ENCODE assay signal across 8 cellular contexts in the genomic region with DNA sequence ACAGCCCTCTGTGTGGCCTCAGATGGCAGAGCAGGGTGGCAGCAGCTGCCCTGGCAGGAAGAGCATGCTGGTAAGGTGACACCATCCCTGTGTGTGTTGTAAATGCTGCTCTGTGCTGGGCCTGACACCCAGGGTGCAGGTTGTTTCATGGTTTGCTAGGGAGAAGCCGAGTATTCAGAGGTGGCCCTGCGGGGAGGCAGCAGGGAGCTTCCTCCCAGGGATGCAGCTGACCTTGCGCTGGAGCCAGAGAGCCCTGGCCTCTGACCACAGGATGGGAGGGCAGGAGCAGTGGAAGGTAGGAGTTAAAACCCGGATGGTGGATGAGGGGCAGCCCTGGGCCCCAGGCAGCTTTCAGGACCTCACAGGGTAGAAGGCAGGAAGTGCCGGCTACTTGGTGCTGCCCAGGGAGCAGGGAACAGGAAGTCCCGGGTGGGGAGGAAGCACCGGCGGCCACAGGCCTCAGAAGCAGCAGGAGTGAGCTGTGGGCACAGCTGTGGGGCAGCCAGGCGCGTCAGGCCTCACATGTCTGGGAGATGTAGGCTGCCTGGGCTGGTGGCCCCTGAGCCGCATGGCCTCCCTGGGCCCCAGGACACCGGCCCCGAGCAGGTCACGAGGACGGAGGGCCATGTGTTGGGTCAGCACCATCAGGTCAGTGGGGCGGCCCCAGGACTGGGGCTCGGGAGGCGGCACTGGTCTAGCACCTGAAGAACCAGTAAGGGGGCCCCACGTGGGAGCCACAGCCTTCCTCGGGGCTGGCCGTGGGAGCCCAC. TPM values are rescaled to one million over a fixed set of nuclear protein-coding genes. Genes with fewer than 3 reads are reported as not detected.
DNase-seq lines count a peak whose midpoint lies in the region; ATAC-seq and TF ChIP-seq lines count a peak whose summit lies in the region.

No MANE protein-coding gene starts in this region.

- CTCF ChIA-PET in A673 (lab: Charles Lee): no interaction called here

- H3K27me3 ChIP-seq in A673 (replicated peaks; ENCODE audit: insufficient read depth, low read depth, low read length, poor library complexity) (no peaks in the 10 kb centered on the region), NT2/D1 (ENCODE audit: insufficient read depth, insufficient read length) (peaks cover 4% of the 10 kb centered on the region), neutrophil (no peaks in the 10 kb centered on the region)

- H3K27ac ChIP-seq in A673 (ENCODE audit: low read depth, low read length, poor library complexity, severe bottlenecking) (peak overlapping the region; percentile 18), neutrophil (peak overlapping the region; percentile 94)

- peak overlapping the region; percentile 39 for H3K9ac ChIP-seq in NT2/D1 (ENCODE audit: insufficient read length, low read depth)

- peaks cover 8% of the 10 kb centered on the region for H3K9me3 ChIP-seq in A673 (ENCODE audit: low read depth, low read length, poor library complexity, severe bottlenecking)
- peaks cover 4% of the 10 kb centered on the region; the same call in 1 of the 2 replicates for H3K9me3 ChIP-seq in NT2/D1 (ENCODE audit: insufficient read depth, low read length)
- no peaks in the 10 kb centered on the region for H3K9me3 ChIP-seq in neutrophil

- H3K4me3 ChIP-seq in A673 (ENCODE audit: low read depth, low read length, poor library complexity, severe bottlenecking): no peak overlapping the region
- H3K4me3 ChIP-seq in NT2/D1 (ENCODE audit: insufficient read length, low read depth): no peak overlapping the region
- peak overlapping the region; percentile 58 to 70 for H3K4me3 ChIP-seq in neutrophil (ENCODE audit: low read depth in 1 of 2, low read length in 1 of 2)

- DNase-seq in A673 (ENCODE audit: low spot score) (no peak), NT2/D1 (ENCODE audit: low read depth, low spot score) (no peak), fibroblast of peridontal ligament (ENCODE audit: extremely low read depth) (peak; percentile 23), HCEC 1CT (no peak)
- DNase-seq in activated T-cell treated with anti-CD3 and anti-CD28 coated beads, Interleukin-2, amount 50 U/mL, for 4 hours: peak; percentile 37

- POLR2A ChIA-PET in A673 (lab: Charles Lee; ENCODE audit: low non-redundant PET): no interaction called here

- no peaks in the 10 kb centered on the region for H3K9me3 Mint-ChIP-seq in activated T-cell treated with anti-CD3 and anti-CD28 coated beads, Interleukin-2, amount 50 U/mL, for 4 hours

- BruUV-seq in A673 (replicated peaks; lab: Mats Ljungman, UMichigan): no TSS peak

- peaks cover 59% of the 10 kb centered on the region for H3K4me1 Mint-ChIP-seq in activated T-cell treated with anti-CD3 and anti-CD28 coated beads, Interleukin-2, amount 50 U/mL, for 4 hours (ENCODE audit: low read depth)

- H3K4me3 Mint-ChIP-seq in activated T-cell treated with anti-CD3 and anti-CD28 coated beads, Interleukin-2, amount 50 U/mL, for 4 hours: peak overlapping the region; percentile 98

- TF ChIP-seq CTCF in A673 (conservative IDR thresholded peaks at IDR 0.05; ENCODE audit: low read depth, low read length) (no peak), neutrophil (IDR thresholded peaks at IDR 0.05) (peak; percentile 26)

- intact Hi-C loops in A673 (cut with micrococcal nuclease; ENCODE audit: unreplicated experiment): no loop called here

- ATAC-seq in GM18520 (IDR thresholded peaks at IDR 0.05; ENCODE audit: unreplicated experiment): peak; percentile 43
- ATAC-seq in HG03060 (IDR thresholded peaks at IDR 0.05; ENCODE audit: low read depth, unreplicated experiment): peak; percentile 42
- ATAC-seq in activated T-cell treated with anti-CD3 and anti-CD28 coated beads, Interleukin-2, amount 50 U/mL, for 4 hours: peak; percentile 73

- H3K36me3 ChIP-seq in A673 (ENCODE audit: insufficient read depth, low read length, poor library complexity, severe bottlenecking) (no peaks in the 10 kb centered on the region), NT2/D1 (ENCODE audit: insufficient read depth, insufficient read length, low read length) (no peaks in the 10 kb centered on the region), neutrophil (peaks cover 54% of the 10 kb centered on the region)

- peaks cover 15% of the 10 kb centered on the region for H3K4me1 ChIP-seq in A673 (ENCODE audit: insufficient read depth, low read length, poor library complexity, severe bottlenecking)
- H3K4me1 ChIP-seq in NT2/D1 (ENCODE audit: insufficient read depth, insufficient read length): peaks cover 26% of the 10 kb centered on the region
- peaks cover 91 to 96% of the 10 kb centered on the region in 2 experiments for H3K4me1 ChIP-seq in neutrophil (ENCODE audit: control insufficient read depth in 1 of 2, insufficient read depth in 1 of 2, low read depth in 1 of 2, low read length in 1 of 2)

- peaks cover 13% of the 10 kb centered on the region for H3K36me3 Mint-ChIP-seq in activated T-cell treated with anti-CD3 and anti-CD28 coated beads, Interleukin-2, amount 50 U/mL, for 4 hours (ENCODE audit: insufficient read depth)

- no peaks in the 10 kb centered on the region for H3K27me3 Mint-ChIP-seq in activated T-cell treated with anti-CD3 and anti-CD28 coated beads, Interleukin-2, amount 50 U/mL, for 4 hours (ENCODE audit: low read depth)

RNA-seq across cellular contexts. Expression of a gene that starts 19.1 kb away (rescaled TPM):
- 34.4 and 37.7 TPM in 2 replicates for total RNA-seq in A673 (2021)
- 10 to 100 TPM; 72.2 to 77.9 (median 76.7) TPM for total RNA-seq in activated T-cell treated with anti-CD3 and anti-CD28 coated beads, Interleukin-2, amount 50 U/mL, for 4 hours

RNA-seq across cellular contexts. Expression of a gene that starts 31.6 kb away (rescaled TPM):
- 232 and 237 TPM in 2 replicates for total RNA-seq in A673 (2021)
- total RNA-seq in activated T-cell treated with anti-CD3 and anti-CD28 coated beads, Interleukin-2, amount 50 U/mL, for 4 hours: 100 to 1,000 TPM; 147 to 175 (median 153) TPM

RNA-seq across cellular contexts. Expression of a gene that starts 55.9 kb away (rescaled TPM):
- 31.9 and 32.5 TPM in 2 replicates for total RNA-seq in A673 (2021)
- 100 to 1,000 TPM in 2 of 3 donors, 10 to 100 TPM in 1; 95.4 to 116 (median 101) TPM for total RNA-seq in activated T-cell treated with anti-CD3 and anti-CD28 coated beads, Interleukin-2, amount 50 U/mL, for 4 hours

Comparison
In these comparisons a context has a peak if more than half of its experiments do, and no peak if none do; other contexts are left out.
1. DNase-seq: peak in activated T-cell treated with anti-CD3 and anti-CD28 coated beads, Interleukin-2, amount 50 U/mL, for 4 hours (single experiment) and fibroblast of peridontal ligament (single experiment); none in A673 (single experiment), NT2/D1 (single experiment) and HCEC 1CT (single experiment).
2. H3K4me3 ChIP-seq: peak in neutrophil (2 of 2); none in A673 (single experiment) and NT2/D1 (single experiment).
3. Peak in every context shown above with its lines, with median percentiles within 50 percentile points of each other: ATAC-seq.